In genomic region chr18:24055878-24056277, GRCh38 we compare ENCODE assay signal across 1 cellular context.
TF ChIP-seq lines count a peak whose summit lies in the region.

No MANE protein-coding gene starts in this region.

TF ChIP-seq in GM23338, 12 proteins besides CTCF, POLR2A, EP300 and RAD21 (continued from another document):
- TF ChIP-seq ZNF462 (CRISPR knock-in tag; IDR thresholded peaks at IDR 0.05) (no peak), NANOG (IDR thresholded peaks at IDR 0.05; ENCODE audit: borderline replicate concordance) (no peak), EZH2 (IDR thresholded peaks at IDR 0.05; ENCODE audit: low read depth, unreplicated experiment) (no peak), CREB1 (CRISPR knock-in tag; IDR thresholded peaks at IDR 0.05; ENCODE audit: low read depth) (no peak), ZNF114 (CRISPR knock-in tag; IDR thresholded peaks at IDR 0.05) (no peak), ZNF331 (CRISPR knock-in tag; IDR thresholded peaks at IDR 0.05; ENCODE audit: low read depth) (no peak), STAT1 (IDR thresholded peaks at IDR 0.05; ENCODE audit: unreplicated experiment) (no peak), EZH2phosphoT487 (IDR thresholded peaks at IDR 0.05; ENCODE audit: unreplicated experiment) (no peak), POLR2AphosphoS5 (IDR thresholded peaks at IDR 0.05; ENCODE audit: low read depth) (no peak), REST (IDR thresholded peaks at IDR 0.05; ENCODE audit: unreplicated experiment) (no peak)
